18 cellular contexts compared by ENCODE assay signal in genomic region chr5:15234366-15234765, GRCh38.
DNase-seq lines count a peak whose midpoint lies in the region; ATAC-seq, FAIRE-seq and TF ChIP-seq lines count a peak whose summit lies in the region.
"Had no signal": no experiment of that assay in that cellular context is flagged by ENCODE, and none has a peak within 500 bp of the region (broad histone marks: within the 10 kb centered on the region; RNA-seq: fewer than 3 reads in every experiment).

No MANE protein-coding gene starts in this region.

- no peak for TF ChIP-seq CTCF in astrocyte (IDR thresholded peaks at IDR 0.05; ENCODE audit: insufficient read depth, low read depth, low read length)
- no peak for TF ChIP-seq CTCF in mucosa of descending colon (IDR thresholded peaks at IDR 0.05)

- H3K4me2 ChIP-seq in astrocyte (ENCODE audit: low read length): no peak overlapping the region
- H3K4me2 ChIP-seq: A549 had no signal

- no peak overlapping the region for H2AFZ ChIP-seq in astrocyte (ENCODE audit: low read depth, low read length)

- H3K36me3 Mint-ChIP-seq in astrocyte (ENCODE audit: low read depth, unreplicated experiment): no peaks in the 10 kb centered on the region

- no peak for FAIRE-seq in astrocyte (lab: Jason Lieb, UNC)
- FAIRE-seq: A549, GM18507 had no signal

- peak; percentile 18 for DNase-seq in H7
- DNase-seq in astrocyte (ENCODE audit: low read depth): no peak
- DNase-seq in iPS DF 19.7 (ENCODE audit: low read depth, low spot score): peak; percentile 70
- peak; percentile 6 for DNase-seq in non-pigmented ciliary epithelial cell (ENCODE audit: low read depth)
- DNase-seq in NCI-H2107 treated with DMSO at 0.1 percent for 48 hours (lab: John Stamatoyannopoulos, UW; ENCODE audit: unreplicated experiment): no peak
- no peak for DNase-seq in mucosa of descending colon
- DNase-seq: COR-L47, Karpas-422, NCI-H187 treated with DMSO at 0.1 percent for 48 hours, NCI-H2171 treated with DMSO at 0.1 percent for 48 hours, NCI-H510A, NCI-H82 had no signal

- H4K20me1 ChIP-seq in astrocyte (ENCODE audit: insufficient read depth, low read length): no peaks in the 10 kb centered on the region

- H3K4me1 ChIP-seq in astrocyte (ENCODE audit: insufficient read depth, low read length) (no peaks in the 10 kb centered on the region), mucosa of descending colon (ENCODE audit: low read depth) (no peaks in the 10 kb centered on the region)
- H3K4me1 ChIP-seq: A549 had no signal

- H3K36me3 ChIP-seq in H7 (replicated peaks; ENCODE audit: control insufficient read depth, insufficient read depth, low read length): no peaks in the 10 kb centered on the region
- no peaks in the 10 kb centered on the region for H3K36me3 ChIP-seq in astrocyte (ENCODE audit: insufficient read depth, low read length)
- no peaks in the 10 kb centered on the region for H3K36me3 ChIP-seq in mucosa of descending colon (ENCODE audit: low read depth)

- H3K27me3 Mint-ChIP-seq in astrocyte (ENCODE audit: low read depth, unreplicated experiment): no peaks in the 10 kb centered on the region

- intact Hi-C loops in mucosa of descending colon (cut with DNase I, micrococcal nuclease): no loop called here

- H3K27me3 ChIP-seq in H7 (ENCODE audit: control insufficient read depth, insufficient read depth, low read length) (no peaks in the 10 kb centered on the region), astrocyte (ENCODE audit: insufficient read depth, low read length) (no peaks in the 10 kb centered on the region)

- peaks cover 4% of the 10 kb centered on the region for H3K9me3 Mint-ChIP-seq in astrocyte (ENCODE audit: unreplicated experiment)

- no peaks in the 10 kb centered on the region for H3K79me2 ChIP-seq in astrocyte (ENCODE audit: insufficient read depth, low read length)

- H3K4me3 ChIP-seq in H7 (ENCODE audit: insufficient read depth, low read depth, low read length): no peak overlapping the region
- H3K4me3 ChIP-seq in astrocyte (ENCODE audit: insufficient read depth, low read depth, low read length): no peak overlapping the region
- no peak overlapping the region for H3K4me3 ChIP-seq in mucosa of descending colon
- H3K4me3 ChIP-seq: A549 had no signal

- H3K9me3 ChIP-seq in astrocyte (ENCODE audit: insufficient read depth, low read depth, low read length) (no peaks in the 10 kb centered on the region), mucosa of descending colon (no peaks in the 10 kb centered on the region)
- H3K9me3 ChIP-seq: A549 had no signal

- peak overlapping the region; percentile 7 for H3K27ac Mint-ChIP-seq in astrocyte (ENCODE audit: unreplicated experiment)

- no peak overlapping the region for H3K9ac ChIP-seq in astrocyte (ENCODE audit: low read length)

- no peak overlapping the region for H3K4me3 Mint-ChIP-seq in astrocyte (ENCODE audit: unreplicated experiment)

- H3K4me1 Mint-ChIP-seq in astrocyte (ENCODE audit: low read depth, unreplicated experiment): peaks cover 12% of the 10 kb centered on the region

- ATAC-seq in GM21717 (IDR thresholded peaks at IDR 0.05; ENCODE audit: unreplicated experiment): no peak
- no peak for ATAC-seq in mucosa of descending colon
- ATAC-seq in GM21723 (IDR thresholded peaks at IDR 0.05; ENCODE audit: unreplicated experiment): no peak
- ATAC-seq: A549, Right ventricle myocardium inferior had no signal

- no peak overlapping the region for H3K27ac ChIP-seq in astrocyte (ENCODE audit: low read depth, low read length)
- H3K27ac ChIP-seq: A549, C4-2B had no signal

Comparison
In these comparisons a context has a peak if more than half of its experiments do, and no peak if none do; other contexts are left out.
1. DNase-seq: peak in H7 (single experiment), iPS DF 19.7 (single experiment) and non-pigmented ciliary epithelial cell (single experiment); none in astrocyte (single experiment), NCI-H2107 treated with DMSO at 0.1 percent for 48 hours (single experiment) and mucosa of descending colon (0 of 3).